Comparison of ENCODE assay signal across 1 cellular context in the genomic region with DNA sequence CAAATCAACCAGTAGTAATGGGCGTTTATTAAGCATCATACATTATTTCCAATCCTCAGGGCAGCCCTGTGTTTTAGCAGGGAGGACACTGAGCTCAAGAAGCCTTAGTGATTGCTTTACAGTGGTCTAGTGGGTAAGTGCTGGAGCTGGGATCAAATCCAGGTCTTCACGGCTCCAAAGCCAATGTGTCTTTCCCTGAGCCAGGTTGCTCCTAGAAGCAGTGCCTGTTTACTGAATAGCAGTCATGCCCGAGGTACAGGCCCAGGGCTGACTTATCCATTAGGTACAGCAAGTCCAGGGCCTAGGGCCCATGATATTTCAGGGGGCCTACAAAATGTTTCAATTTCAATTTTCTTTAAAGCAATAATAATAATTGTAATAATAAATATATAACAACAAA.
TF ChIP-seq lines count a peak whose summit lies in the region.

No MANE protein-coding gene starts in this region.

TF ChIP-seq in WTC11, 78 proteins besides CTCF, POLR2A, EP300 and RAD21 (continued from another document):
- TF ChIP-seq, protein P1, sequence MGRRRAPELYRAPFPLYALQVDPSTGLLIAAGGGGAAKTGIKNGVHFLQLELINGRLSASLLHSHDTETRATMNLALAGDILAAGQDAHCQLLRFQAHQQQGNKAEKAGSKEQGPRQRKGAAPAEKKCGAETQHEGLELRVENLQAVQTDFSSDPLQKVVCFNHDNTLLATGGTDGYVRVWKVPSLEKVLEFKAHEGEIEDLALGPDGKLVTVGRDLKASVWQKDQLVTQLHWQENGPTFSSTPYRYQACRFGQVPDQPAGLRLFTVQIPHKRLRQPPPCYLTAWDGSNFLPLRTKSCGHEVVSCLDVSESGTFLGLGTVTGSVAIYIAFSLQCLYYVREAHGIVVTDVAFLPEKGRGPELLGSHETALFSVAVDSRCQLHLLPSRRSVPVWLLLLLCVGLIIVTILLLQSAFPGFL (CRISPR knock-in tag; IDR thresholded peaks at IDR 0.05; ENCODE audit: borderline replicate concordance): no peak
- TF ChIP-seq, protein P2, sequence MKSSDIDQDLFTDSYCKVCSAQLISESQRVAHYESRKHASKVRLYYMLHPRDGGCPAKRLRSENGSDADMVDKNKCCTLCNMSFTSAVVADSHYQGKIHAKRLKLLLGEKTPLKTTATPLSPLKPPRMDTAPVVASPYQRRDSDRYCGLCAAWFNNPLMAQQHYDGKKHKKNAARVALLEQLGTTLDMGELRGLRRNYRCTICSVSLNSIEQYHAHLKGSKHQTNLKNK (CRISPR knock-in tag; IDR thresholded peaks at IDR 0.05): no peak
